In genomic region chr12:39619316-39619659, GRCh38 we compare ENCODE assay signal across 9 cellular contexts. TPM values are rescaled to one million over a fixed set of nuclear protein-coding genes. Genes with fewer than 3 reads are reported as not detected.
A peak's percentile ranks its signal among the peaks of the same experiment; 100 is the strongest.
DNase-seq lines count a peak whose midpoint lies in the region; ATAC-seq, FAIRE-seq and TF ChIP-seq lines count a peak whose summit lies in the region.
"Had no signal": no experiment of that assay in that cellular context is flagged by ENCODE, and none has a peak within 500 bp of the region (broad histone marks: within the 10 kb centered on the region; RNA-seq: fewer than 3 reads in every experiment).

No MANE protein-coding gene starts in this region.

- no peaks in the 10 kb centered on the region for H3K9me3 ChIP-seq in CD8-positive, alpha-beta T cell (ENCODE audit: low read length)
- no peaks in the 10 kb centered on the region for H3K9me3 ChIP-seq in heart right ventricle

- TF ChIP-seq CTCF in CD8-positive, alpha-beta T cell (IDR thresholded peaks at IDR 0.05): no peak
- no peak for TF ChIP-seq CTCF in heart right ventricle (IDR thresholded peaks at IDR 0.05)

- 13% methylated on average over 10 of the region's 10 CpGs for WGBS in heart right ventricle, 2 donors

- POLR2A ChIA-PET in CD8-positive, alpha-beta T cell (lab: Charles Lee): interaction anchor here (0.8 to 3.0 kb wide), 14 partner anchors 9 to 485 kb away, joined by 3 to 26 read pairs (median 4); partner anchors contain the start of gene KIF21A
- POLR2A ChIA-PET in activated CD4-positive, alpha-beta memory T cell treated with anti-CD3 and anti-CD28 coated beads, Interleukin-2, amount 10 ng/mL, durations not matched to agents 7 days and 5 days (lab: Charles Lee): interaction anchor here (0.7 to 4.7 kb wide), 24 partner anchors 9 to 487 kb away, joined by 3 to 64 read pairs (median 4); partner anchors contain the start of genes KIF21A and SLC2A13

- peaks cover 13% of the 10 kb centered on the region for H3K36me3 Mint-ChIP-seq in CD8-positive, alpha-beta T cell
- peaks cover 20% of the 10 kb centered on the region for H3K36me3 Mint-ChIP-seq in activated CD4-positive, alpha-beta memory T cell treated with anti-CD3 and anti-CD28 coated beads, Interleukin-2, amount 10 ng/mL, durations not matched to agents 7 days and 5 days (ENCODE audit: low read depth)
- no peaks in the 10 kb centered on the region for H3K36me3 Mint-ChIP-seq in stimulated activated memory B cell treated with anti-CD40 and anti-IgM and Interleukin-4, amounts not matched to agents 10 μg/mL and 1 μg/mL and 100 μg/mL, for 72 hours

- H3K4me3 Mint-ChIP-seq in CD8-positive, alpha-beta T cell: no peak overlapping the region
- H3K4me3 Mint-ChIP-seq in activated CD4-positive, alpha-beta memory T cell treated with anti-CD3 and anti-CD28 coated beads, Interleukin-2, amount 10 ng/mL, durations not matched to agents 7 days and 5 days: no peak overlapping the region
- H3K4me3 Mint-ChIP-seq in stimulated activated memory B cell treated with anti-CD40 and anti-IgM and Interleukin-4, amounts not matched to agents 10 μg/mL and 1 μg/mL and 100 μg/mL, for 72 hours: no peak overlapping the region
- H3K4me3 Mint-ChIP-seq: neural crest cell had no signal

- peak in 4 of 7 experiments; percentile 17 to 60 (median 30) for DNase-seq in CD8-positive, alpha-beta T cell
- peak; percentile 45 for DNase-seq in activated CD4-positive, alpha-beta memory T cell treated with anti-CD3 and anti-CD28 coated beads, Interleukin-2, amount 10 ng/mL, durations not matched to agents 7 days and 5 days
- DNase-seq in heart right ventricle (no peak), RCC 7860 (ENCODE audit: low spot score) (no peak)
- DNase-seq in central memory CD4-positive, alpha-beta T cell: no peak

- no peaks in the 10 kb centered on the region for H3K36me3 ChIP-seq in CD8-positive, alpha-beta T cell (ENCODE audit: insufficient read depth, low read length)
- no peaks in the 10 kb centered on the region for H3K36me3 ChIP-seq in heart right ventricle

- peaks cover 41% of the 10 kb centered on the region for H3K4me1 Mint-ChIP-seq in CD8-positive, alpha-beta T cell (ENCODE audit: low read depth)
- peaks cover 31% of the 10 kb centered on the region for H3K4me1 Mint-ChIP-seq in activated CD4-positive, alpha-beta memory T cell treated with anti-CD3 and anti-CD28 coated beads, Interleukin-2, amount 10 ng/mL, durations not matched to agents 7 days and 5 days
- H3K4me1 Mint-ChIP-seq in stimulated activated memory B cell treated with anti-CD40 and anti-IgM and Interleukin-4, amounts not matched to agents 10 μg/mL and 1 μg/mL and 100 μg/mL, for 72 hours: peaks cover 26% of the 10 kb centered on the region

- peak overlapping the region; percentile 71 for H3K27ac ChIP-seq in CD8-positive, alpha-beta T cell (ENCODE audit: low read depth, low read length)
- H3K27ac ChIP-seq in heart right ventricle: peak overlapping the region; percentile 45 to 87 (median 78)

- H3K27me3 ChIP-seq in CD8-positive, alpha-beta T cell (ENCODE audit: insufficient read depth, low read length): no peaks in the 10 kb centered on the region
- no peaks in the 10 kb centered on the region for H3K27me3 ChIP-seq in heart right ventricle

- no peak overlapping the region for H3K27ac Mint-ChIP-seq in CD8-positive, alpha-beta T cell
- H3K27ac Mint-ChIP-seq in activated CD4-positive, alpha-beta memory T cell treated with anti-CD3 and anti-CD28 coated beads, Interleukin-2, amount 10 ng/mL, durations not matched to agents 7 days and 5 days: no peak overlapping the region
- H3K27ac Mint-ChIP-seq in stimulated activated memory B cell treated with anti-CD40 and anti-IgM and Interleukin-4, amounts not matched to agents 10 μg/mL and 1 μg/mL and 100 μg/mL, for 72 hours: no peak overlapping the region

- H3K4me1 ChIP-seq in CD8-positive, alpha-beta T cell (ENCODE audit: insufficient read depth, low read length): peaks cover 28% of the 10 kb centered on the region
- peaks cover 0 to 15% (median 3%) of the 10 kb centered on the region in 9 donors for H3K4me1 ChIP-seq in heart right ventricle

- peak; percentile 13 for ATAC-seq in CD8-positive, alpha-beta T cell
- peak; percentile 14 for ATAC-seq in GM19463 (IDR thresholded peaks at IDR 0.05; ENCODE audit: unreplicated experiment)
- ATAC-seq in HG03469 (IDR thresholded peaks at IDR 0.05; ENCODE audit: unreplicated experiment): peak; percentile 5
- ATAC-seq in heart right ventricle: peak; percentile 18 to 70 (median 58)
- peak; percentile 64 for ATAC-seq in stimulated activated memory B cell treated with anti-CD40 and anti-IgM and Interleukin-4, amounts not matched to agents 10 μg/mL and 1 μg/mL and 100 μg/mL, for 72 hours

- intact Hi-C loops in CD8-positive, alpha-beta T cell (cut with DNase I, micrococcal nuclease): loop anchor here (1.0 to 10.0 kb wide), 7 partner anchors 30 to 1302 kb away; partner anchors contain the start of genes SLC2A13 (in 2 of the 2), ALG10B (in 1 of the 2) and KIF21A (in 1 of the 2)
- intact Hi-C loops in heart right ventricle (cut with DNase I): loop anchor here in 3 of 10 donors (5.0 to 10.0 kb wide), 2 partner anchors 177 to 274 kb away; partner anchors contain the start of gene KIF21A (in 3 of the 3)

- no peaks in the 10 kb centered on the region for H3K27me3 Mint-ChIP-seq in CD8-positive, alpha-beta T cell (ENCODE audit: low read depth)
- H3K27me3 Mint-ChIP-seq in activated CD4-positive, alpha-beta memory T cell treated with anti-CD3 and anti-CD28 coated beads, Interleukin-2, amount 10 ng/mL, durations not matched to agents 7 days and 5 days: no peaks in the 10 kb centered on the region
- H3K27me3 Mint-ChIP-seq in stimulated activated memory B cell treated with anti-CD40 and anti-IgM and Interleukin-4, amounts not matched to agents 10 μg/mL and 1 μg/mL and 100 μg/mL, for 72 hours: no peaks in the 10 kb centered on the region

- peak overlapping the region; percentile 62 for H3K4me3 ChIP-seq in CD8-positive, alpha-beta T cell (ENCODE audit: low read depth, low read length)
- H3K4me3 ChIP-seq in heart right ventricle: peak overlapping the region; percentile 11 to 67 (median 54)

- CTCF ChIA-PET in CD8-positive, alpha-beta T cell (lab: Charles Lee): interaction anchor here (0.6 to 1.7 kb wide), 12 partner anchors 9 to 301 kb away, joined by 3 to 11 read pairs (median 5); partner anchors contain the start of gene KIF21A
- CTCF ChIA-PET in activated CD4-positive, alpha-beta memory T cell treated with anti-CD3 and anti-CD28 coated beads, Interleukin-2, amount 10 ng/mL, durations not matched to agents 7 days and 5 days (lab: Charles Lee): interaction anchor here (0.8 to 2.9 kb wide), 19 partner anchors 9 to 488 kb away, joined by 3 to 17 read pairs (median 5); partner anchors contain the start of gene SLC2A13

- H3K9me3 Mint-ChIP-seq in CD8-positive, alpha-beta T cell: no peaks in the 10 kb centered on the region
- H3K9me3 Mint-ChIP-seq in activated CD4-positive, alpha-beta memory T cell treated with anti-CD3 and anti-CD28 coated beads, Interleukin-2, amount 10 ng/mL, durations not matched to agents 7 days and 5 days: no peaks in the 10 kb centered on the region
- no peaks in the 10 kb centered on the region for H3K9me3 Mint-ChIP-seq in stimulated activated memory B cell treated with anti-CD40 and anti-IgM and Interleukin-4, amounts not matched to agents 10 μg/mL and 1 μg/mL and 100 μg/mL, for 72 hours
- H3K9me3 Mint-ChIP-seq: neural crest cell had no signal

- FAIRE-seq in RCC 7860 (lab: Jason Lieb, UNC): no peak

RNA-seq across cellular contexts. Expression of gene ABCD2, which starts 0.3 kb away (rescaled TPM):
- total RNA-seq in CD8-positive, alpha-beta T cell: 1 to 10 TPM; 3.4 to 3.5 TPM
- 10 to 100 TPM; 19.6 TPM for total RNA-seq in activated CD4-positive, alpha-beta memory T cell treated with anti-CD3 and anti-CD28 coated beads, Interleukin-2, amount 10 ng/mL, durations not matched to agents 7 days and 5 days
- total RNA-seq in heart right ventricle: 10 to 100 TPM in 1 of 10 donors, 1 to 10 TPM in 9; 5.4 to 10.1 (median 7.7) TPM
- polyA plus RNA-seq in heart right ventricle: 1 to 10 TPM in 1 of 2 donors, under 1 TPM in 1; 0.32 to 2.0 TPM

Comparison
In these comparisons a context has a peak if more than half of its experiments do, and no peak if none do; other contexts are left out.
1. ATAC-seq: peak in every context shown above with its lines; median percentile 64 in stimulated activated memory B cell treated with anti-CD40 and anti-IgM and Interleukin-4, amounts not matched to agents 10 μg/mL and 1 μg/mL and 100 μg/mL, for 72 hours; 58 in heart right ventricle; 14 in GM19463; 13 in CD8-positive, alpha-beta T cell; 5 in HG03469.
2. DNase-seq: peak in CD8-positive, alpha-beta T cell (4 of 7) and activated CD4-positive, alpha-beta memory T cell treated with anti-CD3 and anti-CD28 coated beads, Interleukin-2, amount 10 ng/mL, durations not matched to agents 7 days and 5 days (single experiment); none in heart right ventricle (0 of 2), RCC 7860 (single experiment) and central memory CD4-positive, alpha-beta T cell (single experiment).